ENCODE assay signal across 8 cellular contexts in genomic region chr13:97976551-97977375, GRCh38. TPM values are rescaled to one million over a fixed set of nuclear protein-coding genes. Genes with fewer than 3 reads are reported as not detected.
DNase-seq lines count a peak whose midpoint lies in the region; ATAC-seq and TF ChIP-seq lines count a peak whose summit lies in the region.

No MANE protein-coding gene starts in this region.

- peaks cover 39 to 55% (median 44%) of the 10 kb centered on the region in 3 donors for H3K4me1 Mint-ChIP-seq in CD8-positive, alpha-beta memory T cell
- H3K4me1 Mint-ChIP-seq in central memory CD8-positive, alpha-beta T cell = peaks cover 26% of the 10 kb centered on the region

- H3K27me3 ChIP-seq in CD8-positive, alpha-beta memory T cell (ENCODE audit: insufficient read depth, low read length, poor library complexity, severe bottlenecking) = no peaks in the 10 kb centered on the region

- peak overlapping the region; percentile 89 to 99 (median 92) for H3K4me3 Mint-ChIP-seq in CD8-positive, alpha-beta memory T cell
- H3K4me3 Mint-ChIP-seq in central memory CD8-positive, alpha-beta T cell = peak overlapping the region; percentile 91

- no peaks in the 10 kb centered on the region for H3K9me3 ChIP-seq in CD8-positive, alpha-beta memory T cell (ENCODE audit: low read length)

- CTCF ChIA-PET in CD8-positive, alpha-beta memory T cell (lab: Charles Lee) = no interaction called here

- POLR2A ChIA-PET in CD8-positive, alpha-beta memory T cell (lab: Charles Lee) = interaction anchor here (0.8 to 1.4 kb wide), 2 partner anchors 542 to 543 kb away, joined by 3 read pairs; partner anchors contain the start of gene RAP2A

- H3K4me1 ChIP-seq in CD8-positive, alpha-beta memory T cell (ENCODE audit: insufficient read depth, low read length) = peaks cover 20% of the 10 kb centered on the region

- peak; percentile 53 for ATAC-seq in HG03097 (IDR thresholded peaks at IDR 0.05; ENCODE audit: low FRiP score, unreplicated experiment)
- peak; percentile 62 for ATAC-seq in central memory CD8-positive, alpha-beta T cell (replicated peaks; ENCODE audit: extremely low read depth, poor library complexity, severe bottlenecking)

- H3K9me3 Mint-ChIP-seq in CD8-positive, alpha-beta memory T cell = no peaks in the 10 kb centered on the region
- H3K9me3 Mint-ChIP-seq in central memory CD8-positive, alpha-beta T cell = no peaks in the 10 kb centered on the region

- peak overlapping the region; percentile 40 for H3K4me3 ChIP-seq in CD8-positive, alpha-beta memory T cell (ENCODE audit: low read length)

- H3K36me3 Mint-ChIP-seq in CD8-positive, alpha-beta memory T cell = peaks cover 0 to 8% (median 0%) of the 10 kb centered on the region in 3 donors
- peaks cover 16% of the 10 kb centered on the region for H3K36me3 Mint-ChIP-seq in central memory CD8-positive, alpha-beta T cell (ENCODE audit: insufficient read depth)

- H3K27ac ChIP-seq in CD8-positive, alpha-beta memory T cell (ENCODE audit: low read depth, low read length) = peak overlapping the region; percentile 9

- peak; percentile 34 for TF ChIP-seq POLR2A in GM18951 (IDR thresholded peaks at IDR 0.05; ENCODE audit: extremely low read depth, insufficient read depth, insufficient read length)

- H3K36me3 ChIP-seq in CD8-positive, alpha-beta memory T cell (ENCODE audit: insufficient read depth, low read length) = no peaks in the 10 kb centered on the region

- in situ Hi-C loops in GM18951 (cut with MboI; ENCODE audit: low sequenced_read_pairs, unreplicated experiment) = no loop called here

- peak in 2 of 5 donors; percentile 88 for DNase-seq in CD8-positive, alpha-beta memory T cell
- DNase-seq in SK-N-DZ (ENCODE audit: low spot score) (peak; percentile 20), left kidney (ENCODE audit: low read depth, low spot score) (peak; percentile 60), NCI-H2196 (lab: John Stamatoyannopoulos, UW; ENCODE audit: unreplicated experiment) (no peak)
- DNase-seq in central memory CD8-positive, alpha-beta T cell (ENCODE audit: low spot score in 2 of 2) = no peak
- peak; percentile 2 to 27 for DNase-seq in stimulated activated CD8-positive, alpha-beta memory T cell treated with anti-CD3 and anti-CD28 coated beads, Interleukin-15, amount 100 ng/mL, for 4 hours (ENCODE audit: low read depth in 2 of 2)

- H3K27me3 Mint-ChIP-seq in CD8-positive, alpha-beta memory T cell = peaks cover 1 to 6% of the 10 kb centered on the region in 2 donors
- no peaks in the 10 kb centered on the region for H3K27me3 Mint-ChIP-seq in central memory CD8-positive, alpha-beta T cell

- H3K27ac Mint-ChIP-seq in CD8-positive, alpha-beta memory T cell = peak overlapping the region; percentile 76 to 95 (median 90)
- H3K27ac Mint-ChIP-seq in central memory CD8-positive, alpha-beta T cell (ENCODE audit: low read depth) = peak overlapping the region; percentile 77

RNA-seq across cellular contexts. Expression of gene IPO5, which starts 23.3 kb away (rescaled TPM):
- 100 to 1,000 TPM; 225 to 239 TPM for total RNA-seq in CD8-positive, alpha-beta memory T cell
- polyA plus RNA-seq in CD8-positive, alpha-beta memory T cell = 38.2 TPM
- 155 and 175 TPM in 2 replicates for polyA plus RNA-seq in SK-N-DZ (2014; cell fraction: cytosol; rRNA removed)
- polyA plus RNA-seq in SK-N-DZ (2014; cell fraction: nucleus; rRNA removed) = 132 and 164 TPM in 2 replicates

Comparison
In these comparisons a context has a peak if more than half of its experiments do, and no peak if none do; other contexts are left out.
1. DNase-seq: peak in SK-N-DZ (single experiment), left kidney (single experiment) and stimulated activated CD8-positive, alpha-beta memory T cell treated with anti-CD3 and anti-CD28 coated beads, Interleukin-15, amount 100 ng/mL, for 4 hours (2 of 2); none in central memory CD8-positive, alpha-beta T cell (0 of 2) and NCI-H2196 (single experiment).